In the genomic region with DNA sequence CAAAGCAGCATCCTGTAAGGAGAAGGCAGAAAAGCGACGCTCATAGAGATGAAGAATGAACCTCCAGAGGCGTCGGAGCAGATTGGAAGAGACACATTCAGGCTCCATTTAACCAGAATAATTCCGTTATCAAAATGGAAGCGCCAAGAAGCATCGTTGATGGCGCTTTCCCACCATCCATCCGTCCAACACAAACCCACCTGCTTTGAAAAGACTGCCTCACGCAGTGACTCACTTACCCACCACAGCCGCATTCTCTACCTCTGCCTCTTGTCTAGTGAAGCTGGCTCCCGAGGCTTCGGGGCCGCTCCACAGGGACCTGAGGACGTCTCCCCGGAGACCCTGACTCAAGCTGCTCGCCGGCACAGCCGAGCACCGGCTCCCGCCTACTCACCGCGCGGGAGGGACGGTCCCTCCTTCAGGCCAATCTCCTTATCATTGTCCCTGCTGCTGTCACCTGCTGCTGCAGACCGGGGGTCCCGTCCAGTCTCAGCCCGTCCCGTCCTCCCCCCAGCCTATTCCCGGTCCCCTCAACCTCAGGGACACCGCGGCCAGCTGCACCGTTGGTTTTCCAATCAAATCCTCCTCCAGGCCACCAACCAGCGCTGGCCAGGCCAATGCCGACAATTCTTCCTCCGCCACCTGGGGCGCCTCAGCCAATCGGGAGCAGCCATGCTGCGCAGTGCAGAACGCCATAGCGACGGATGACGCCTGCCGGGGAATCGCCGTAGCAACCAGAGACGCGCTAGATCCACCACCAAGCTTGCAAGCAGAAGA, we compare ENCODE assay signal across 8 cellular contexts. TPM values are rescaled to one million over a fixed set of nuclear protein-coding genes. Genes with fewer than 3 reads are reported as not detected.
DNase-seq lines count a peak whose midpoint lies in the region; ATAC-seq and TF ChIP-seq lines count a peak whose summit lies in the region.

A gene with protein sequence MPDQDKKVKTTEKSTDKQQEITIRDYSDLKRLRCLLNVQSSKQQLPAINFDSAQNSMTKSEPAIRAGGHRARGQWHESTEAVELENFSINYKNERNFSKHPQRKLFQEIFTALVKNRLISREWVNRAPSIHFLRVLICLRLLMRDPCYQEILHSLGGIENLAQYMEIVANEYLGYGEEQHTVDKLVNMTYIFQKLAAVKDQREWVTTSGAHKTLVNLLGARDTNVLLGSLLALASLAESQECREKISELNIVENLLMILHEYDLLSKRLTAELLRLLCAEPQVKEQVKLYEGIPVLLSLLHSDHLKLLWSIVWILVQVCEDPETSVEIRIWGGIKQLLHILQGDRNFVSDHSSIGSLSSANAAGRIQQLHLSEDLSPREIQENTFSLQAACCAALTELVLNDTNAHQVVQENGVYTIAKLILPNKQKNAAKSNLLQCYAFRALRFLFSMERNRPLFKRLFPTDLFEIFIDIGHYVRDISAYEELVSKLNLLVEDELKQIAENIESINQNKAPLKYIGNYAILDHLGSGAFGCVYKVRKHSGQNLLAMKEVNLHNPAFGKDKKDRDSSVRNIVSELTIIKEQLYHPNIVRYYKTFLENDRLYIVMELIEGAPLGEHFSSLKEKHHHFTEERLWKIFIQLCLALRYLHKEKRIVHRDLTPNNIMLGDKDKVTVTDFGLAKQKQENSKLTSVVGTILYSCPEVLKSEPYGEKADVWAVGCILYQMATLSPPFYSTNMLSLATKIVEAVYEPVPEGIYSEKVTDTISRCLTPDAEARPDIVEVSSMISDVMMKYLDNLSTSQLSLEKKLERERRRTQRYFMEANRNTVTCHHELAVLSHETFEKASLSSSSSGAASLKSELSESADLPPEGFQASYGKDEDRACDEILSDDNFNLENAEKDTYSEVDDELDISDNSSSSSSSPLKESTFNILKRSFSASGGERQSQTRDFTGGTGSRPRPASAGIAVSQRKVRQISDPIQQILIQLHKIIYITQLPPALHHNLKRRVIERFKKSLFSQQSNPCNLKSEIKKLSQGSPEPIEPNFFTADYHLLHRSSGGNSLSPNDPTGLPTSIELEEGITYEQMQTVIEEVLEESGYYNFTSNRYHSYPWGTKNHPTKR (minus strand): TSS at position 553 of the 777 bp plus-strand sequence. CDS start 16,501 bp downstream, outside the sequence.

- H3K27ac ChIP-seq in coronary artery: no peak within 1 kb of the TSS

- CTCF ChIA-PET in activated CD4-positive, alpha-beta T cell treated with anti-CD3 and anti-CD28 coated beads for 36 hours (lab: Charles Lee): interaction anchor here (0.8 to 1.2 kb wide), 2 partner anchors 98 to 309 kb away, joined by 3 to 5 read pairs; no protein-coding TSS in a partner anchor

- H3K27me3 Mint-ChIP-seq in activated CD4-positive, alpha-beta T cell treated with anti-CD3 and anti-CD28 coated beads for 36 hours: no peaks in the 10 kb centered on the region

- H3K36me3 Mint-ChIP-seq in activated CD4-positive, alpha-beta T cell treated with anti-CD3 and anti-CD28 coated beads for 36 hours (ENCODE audit: low read depth): no peaks in the 10 kb centered on the region

- ATAC-seq in GM18867 (IDR thresholded peaks at IDR 0.05; ENCODE audit: unreplicated experiment) (peak; percentile 100), HG03097 (IDR thresholded peaks at IDR 0.05; ENCODE audit: low FRiP score, unreplicated experiment) (peak; percentile 100)
- ATAC-seq in activated CD4-positive, alpha-beta T cell treated with anti-CD3 and anti-CD28 coated beads for 36 hours: peak; percentile 99

- DNase-seq in 8988T (peak; percentile 92), NCI-H2227 treated with DMSO at 0.1 percent for 48 hours (lab: John Stamatoyannopoulos, UW) (peak; percentile 93), coronary artery (ENCODE audit: low spot score) (peak; percentile 91), kidney glomerular epithelial cell (lab: John Stamatoyannopoulos, UW) (peak; percentile 91)
- DNase-seq in activated CD4-positive, alpha-beta T cell treated with anti-CD3 and anti-CD28 coated beads for 36 hours: peak; percentile 95
- DNase-seq in stimulated activated CD4-positive, alpha-beta T cell treated with anti-CD3 and anti-CD28 coated beads, Interleukin-15, amount 100 ng/mL, for 24 hours: peak; percentile 93

- intact Hi-C loops in activated CD4-positive, alpha-beta T cell treated with anti-CD3 and anti-CD28 coated beads for 36 hours (cut with DNase I, micrococcal nuclease): loop anchor here (1.0 to 5.0 kb wide), 2 partner anchors 115 to 978 kb away; a partner anchor contains a TSS

- H3K4me3 Mint-ChIP-seq in activated CD4-positive, alpha-beta T cell treated with anti-CD3 and anti-CD28 coated beads for 36 hours: peak within 1 kb of the TSS; percentile 92

- TF ChIP-seq CTCF in coronary artery (IDR thresholded peaks at IDR 0.05): no peak

- H3K4me1 Mint-ChIP-seq in activated CD4-positive, alpha-beta T cell treated with anti-CD3 and anti-CD28 coated beads for 36 hours: peaks cover 14% of the 10 kb centered on the region

- H3K9me3 Mint-ChIP-seq in activated CD4-positive, alpha-beta T cell treated with anti-CD3 and anti-CD28 coated beads for 36 hours (ENCODE audit: low read depth): no peaks in the 10 kb centered on the region

- H3K4me3 ChIP-seq in coronary artery: peak within 1 kb of the TSS; percentile 78

- POLR2A ChIA-PET in activated CD4-positive, alpha-beta T cell treated with anti-CD3 and anti-CD28 coated beads for 36 hours (lab: Charles Lee): interaction anchor here (0.9 kb wide), 1 partner anchor 607 kb away, joined by 3 read pairs; no protein-coding TSS in a partner anchor

- H3K27ac Mint-ChIP-seq in activated CD4-positive, alpha-beta T cell treated with anti-CD3 and anti-CD28 coated beads for 36 hours: peak within 1 kb of the TSS; percentile 72

RNA-seq across cellular contexts. Expression of the gene that starts here (rescaled TPM):
- under 1 TPM; 0.19 to 0.57 TPM for total RNA-seq in activated CD4-positive, alpha-beta T cell treated with anti-CD3 and anti-CD28 coated beads for 36 hours

Comparison
In these comparisons a context has a peak if more than half of its experiments do, and no peak if none do; other contexts are left out.
1. Peak in DNase-seq and ATAC-seq in activated CD4-positive, alpha-beta T cell treated with anti-CD3 and anti-CD28 coated beads for 36 hours; RNA of the gene not detected or under 1 TPM.